Comparison of ENCODE assay signal across 9 cellular contexts in the genomic region with DNA sequence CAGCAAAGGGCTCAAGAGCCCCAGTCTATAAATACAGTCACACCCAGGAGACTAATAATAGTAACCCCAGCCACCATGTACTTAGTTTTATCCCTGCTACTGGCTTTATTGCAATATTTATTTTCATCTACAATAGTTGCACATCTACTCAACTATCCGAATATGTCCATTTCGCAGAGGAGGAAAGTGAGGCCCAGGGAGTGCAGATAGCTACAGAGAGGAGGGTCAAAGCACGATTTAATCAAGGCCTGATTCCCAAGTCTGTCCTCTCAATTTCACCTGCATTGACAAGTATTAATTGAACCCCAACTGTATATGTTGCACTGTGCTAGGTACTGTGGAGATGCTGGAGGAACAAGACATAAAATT. TPM values are rescaled to one million over a fixed set of nuclear protein-coding genes. Genes with fewer than 3 reads are reported as not detected.
DNase-seq lines count a peak whose midpoint lies in the region; ATAC-seq and TF ChIP-seq lines count a peak whose summit lies in the region.
"Had no signal": no experiment of that assay in that cellular context is flagged by ENCODE, and none has a peak within 500 bp of the region (broad histone marks: within the 10 kb centered on the region; RNA-seq: fewer than 3 reads in every experiment).

No MANE protein-coding gene starts in this region.

- intact Hi-C loops in HCT116 (cut with micrococcal nuclease) (loop anchor here (5.0 to 10.0 kb wide), 2 partner anchors 45 to 123 kb away; a partner anchor contains a TSS), PC-9 (cut with micrococcal nuclease; ENCODE audit: unreplicated experiment) (loop anchor here (2.0 kb wide), 1 partner anchor 17 kb away; no protein-coding TSS in a partner anchor)

- no peaks in the 10 kb centered on the region for H3K9me2 ChIP-seq in HCT116 (ENCODE audit: insufficient read depth)
- no peaks in the 10 kb centered on the region for H3K9me2 ChIP-seq in PC-9 (ENCODE audit: insufficient read depth)

- H3K27ac ChIP-seq in HCT116 (ENCODE audit: low read depth, low read length): peak overlapping the region; percentile 95
- H3K27ac ChIP-seq in gastroesophageal sphincter: peak overlapping the region; percentile 89 to 96 (median 92)
- H3K27ac ChIP-seq in smooth muscle cell (ENCODE audit: low read depth): peak overlapping the region; percentile 84
- no peak overlapping the region for H3K27ac ChIP-seq in PC-9

- peaks cover 48% of the 10 kb centered on the region for H3K4me1 Mint-ChIP-seq in activated CD8-positive, alpha-beta T cell treated with anti-CD3 and anti-CD28 coated beads, Interleukin-2, amount 10 ng/mL, durations not matched to agents 7 days and 5 days (ENCODE audit: low read depth)

- H3K9me3 ChIP-seq in HCT116 (ENCODE audit: control insufficient read depth in 1 of 2, insufficient read depth in 1 of 2, low read depth in 1 of 2, low read length in 2 of 2) (no peaks in the 10 kb centered on the region), gastroesophageal sphincter (no peaks in the 10 kb centered on the region), smooth muscle cell (replicated peaks; ENCODE audit: low read depth) (no peaks in the 10 kb centered on the region), PC-9 (ENCODE audit: insufficient read depth, low read depth) (no peaks in the 10 kb centered on the region)

- H3K27ac Mint-ChIP-seq in activated CD8-positive, alpha-beta T cell treated with anti-CD3 and anti-CD28 coated beads, Interleukin-2, amount 10 ng/mL, durations not matched to agents 7 days and 5 days: peak overlapping the region; percentile 98
- H3K27ac Mint-ChIP-seq: type B pancreatic cell had no signal

- peak overlapping the region; percentile 77 for H3K4me3 Mint-ChIP-seq in activated CD8-positive, alpha-beta T cell treated with anti-CD3 and anti-CD28 coated beads, Interleukin-2, amount 10 ng/mL, durations not matched to agents 7 days and 5 days

- no peak for TF ChIP-seq POLR2A in HCT116 (IDR thresholded peaks at IDR 0.05; ENCODE audit: borderline replicate concordance, extremely low read depth, insufficient read depth, insufficient read length)
- no peak for TF ChIP-seq POLR2A in gastroesophageal sphincter (IDR thresholded peaks at IDR 0.05)

- TF ChIP-seq CTCF in HCT116 (IDR thresholded peaks at IDR 0.05 in 2 of 3, conservative IDR thresholded peaks at IDR 0.05 in 1 of 3; ENCODE audit: borderline replicate concordance in 1 of 3, insufficient read depth in 1 of 3, low read depth in 2 of 3, low read length in 2 of 3) (no peak), gastroesophageal sphincter (IDR thresholded peaks at IDR 0.05) (no peak), smooth muscle cell (IDR thresholded peaks at IDR 0.05; ENCODE audit: borderline replicate concordance, insufficient read depth, poor library complexity, severe bottlenecking) (no peak), PC-9 (conservative IDR thresholded peaks at IDR 0.05) (no peak)

- H3K4me1 ChIP-seq in HCT116 (ENCODE audit: control insufficient read depth in 1 of 2, insufficient read depth in 2 of 2, low read length in 2 of 2) (peaks cover 11 to 52% of the 10 kb centered on the region in 2 experiments), gastroesophageal sphincter (peaks cover 0 to 40% (median 0%) of the 10 kb centered on the region in 3 donors), smooth muscle cell (ENCODE audit: low read depth) (peaks cover 5% of the 10 kb centered on the region), PC-9 (replicated peaks; ENCODE audit: insufficient read depth) (no peaks in the 10 kb centered on the region)

- RAD21 ChIA-PET in HCT116 (lab: Charles Lee; ENCODE audit: low non-redundant PET in 1 of 2, low total read pairs in 2 of 2, uncharacterized antibody in 2 of 2, unreplicated experiment in 2 of 2): no interaction called here

- H3K36me3 ChIP-seq in HCT116 (ENCODE audit: control insufficient read depth in 1 of 2, insufficient read depth in 2 of 2, low read length in 2 of 2) (no peaks in the 10 kb centered on the region), gastroesophageal sphincter (no peaks in the 10 kb centered on the region), smooth muscle cell (ENCODE audit: low read depth) (no peaks in the 10 kb centered on the region), PC-9 (ENCODE audit: low read depth) (no peaks in the 10 kb centered on the region)

- peaks cover 10% of the 10 kb centered on the region for H3K79me2 ChIP-seq in HCT116 (ENCODE audit: insufficient read depth, low read length)
- H3K79me2 ChIP-seq in smooth muscle cell (ENCODE audit: low read depth): peaks cover 2% of the 10 kb centered on the region
- H3K79me2 ChIP-seq in PC-9 (ENCODE audit: low read depth): no peaks in the 10 kb centered on the region

- POLR2A ChIA-PET in HCT116 (lab: Charles Lee) (interaction anchor here (1.1 to 3.0 kb wide), 4 partner anchors 12 to 23 kb away, joined by 3 to 21 read pairs (median 8); no protein-coding TSS in a partner anchor), PC-9 (lab: Charles Lee; ENCODE audit: unreplicated experiment) (interaction anchor here (0.6 kb wide), 1 partner anchor 22 kb away, joined by 12 read pairs; no protein-coding TSS in a partner anchor)
- POLR2A ChIA-PET in activated CD8-positive, alpha-beta T cell treated with anti-CD3 and anti-CD28 coated beads, Interleukin-2, amount 10 ng/mL, durations not matched to agents 7 days and 5 days (lab: Charles Lee): interaction anchor here (0.8 to 1.1 kb wide), 4 partner anchors 9 to 229 kb away, joined by 3 to 5 read pairs (median 4); no protein-coding TSS in a partner anchor

- TF ChIP-seq EP300 in gastroesophageal sphincter (IDR thresholded peaks at IDR 0.05): no peak

- WGBS in gastroesophageal sphincter (ENCODE audit: low coverage in 1 of 2), 2 donors: 53 to 71% methylated on average over 3 of the region's 3 CpGs
- WGBS in smooth muscle cell (ENCODE audit: low lambda C conversion rate): 82% methylated on average over 3 of the region's 3 CpGs

- H2AFZ ChIP-seq in HCT116 (ENCODE audit: low read depth, low read length, poor library complexity, severe bottlenecking): no peak overlapping the region
- H2AFZ ChIP-seq in smooth muscle cell (ENCODE audit: low read depth): no peak overlapping the region
- H2AFZ ChIP-seq in PC-9: no peak overlapping the region

- peaks cover 2% of the 10 kb centered on the region for H3K36me3 Mint-ChIP-seq in activated CD8-positive, alpha-beta T cell treated with anti-CD3 and anti-CD28 coated beads, Interleukin-2, amount 10 ng/mL, durations not matched to agents 7 days and 5 days (ENCODE audit: low read depth)
- H3K36me3 Mint-ChIP-seq: type B pancreatic cell had no signal

- H3K9ac ChIP-seq in HCT116 (ENCODE audit: low read length) (peak overlapping the region; percentile 71), smooth muscle cell (ENCODE audit: low read depth) (peak overlapping the region; percentile 10)

- DNase-seq in HCT116 (ENCODE audit: low read depth, low spot score) (no peak), smooth muscle cell (lab: John Stamatoyannopoulos, UW; ENCODE audit: unreplicated experiment) (no peak), KG1 (lab: John Stamatoyannopoulos, UW) (no peak), PC-9 (no peak), cerebellar cortex (ENCODE audit: low spot score) (no peak)
- DNase-seq in activated CD8-positive, alpha-beta T cell treated with anti-CD3 and anti-CD28 coated beads, Interleukin-2, amount 10 ng/mL, durations not matched to agents 7 days and 5 days: no peak

- H3K4me2 ChIP-seq in HCT116 (ENCODE audit: low read length) (peak overlapping the region; percentile 89), smooth muscle cell (peak overlapping the region; percentile 79), PC-9 (no peak overlapping the region)

- no peaks in the 10 kb centered on the region for H3K9me3 Mint-ChIP-seq in activated CD8-positive, alpha-beta T cell treated with anti-CD3 and anti-CD28 coated beads, Interleukin-2, amount 10 ng/mL, durations not matched to agents 7 days and 5 days (ENCODE audit: insufficient read depth)

- BruUV-seq in HCT116 (replicated peaks; lab: Mats Ljungman, UMichigan): no TSS peak
- BruUV-seq in PC-9 (replicated peaks; lab: Mats Ljungman, UMichigan): no TSS peak

- H3K4me3 ChIP-seq in HCT116 (replicated peaks in 1 of 2; ENCODE audit: low read depth in 1 of 2, low read length in 2 of 2) (peak overlapping the region; percentile 47 to 60), gastroesophageal sphincter (peak overlapping the region; percentile 42 to 51), smooth muscle cell (peak overlapping the region; percentile 29), PC-9 (no peak overlapping the region)

- H3F3A ChIP-seq in smooth muscle cell (ENCODE audit: low read depth) (peaks cover 4% of the 10 kb centered on the region), PC-9 (ENCODE audit: insufficient read depth, low read depth) (no peaks in the 10 kb centered on the region)

- TF ChIP-seq RAD21 in HCT116 (IDR thresholded peaks at IDR 0.05; ENCODE audit: low read depth): no peak

- ATAC-seq in HCT116 (no peak), gastroesophageal sphincter (no peak), GM18873 (IDR thresholded peaks at IDR 0.05; ENCODE audit: low FRiP score, unreplicated experiment) (no peak)
- ATAC-seq in activated CD8-positive, alpha-beta T cell treated with anti-CD3 and anti-CD28 coated beads, Interleukin-2, amount 10 ng/mL, durations not matched to agents 7 days and 5 days: no peak

- H3K27me3 ChIP-seq in HCT116 (ENCODE audit: insufficient read depth, low read length): no peaks in the 10 kb centered on the region
- no peaks in the 10 kb centered on the region for H3K27me3 ChIP-seq in gastroesophageal sphincter
- no peaks in the 10 kb centered on the region for H3K27me3 ChIP-seq in smooth muscle cell (ENCODE audit: low read depth)
- H3K27me3 ChIP-seq in PC-9 (ENCODE audit: insufficient read depth, low read depth): no peaks in the 10 kb centered on the region

- no peaks in the 10 kb centered on the region for H3K27me3 Mint-ChIP-seq in activated CD8-positive, alpha-beta T cell treated with anti-CD3 and anti-CD28 coated beads, Interleukin-2, amount 10 ng/mL, durations not matched to agents 7 days and 5 days (ENCODE audit: low read depth)

- CTCF ChIA-PET in HCT116 (lab: Charles Lee) (interaction anchor here (1.6 to 2.6 kb wide), 3 partner anchors 12 to 25 kb away, joined by 5 to 20 read pairs (median 6); no protein-coding TSS in a partner anchor), PC-9 (lab: Charles Lee) (no interaction called here)
- CTCF ChIA-PET in activated CD8-positive, alpha-beta T cell treated with anti-CD3 and anti-CD28 coated beads, Interleukin-2, amount 10 ng/mL, durations not matched to agents 7 days and 5 days (lab: Charles Lee): interaction anchor here (1.0 to 2.8 kb wide), 4 partner anchors 12 to 276 kb away, joined by 3 to 16 read pairs (median 8); no protein-coding TSS in a partner anchor

- H4K20me1 ChIP-seq in HCT116 (ENCODE audit: insufficient read depth) (no peaks in the 10 kb centered on the region), smooth muscle cell (ENCODE audit: low read depth) (peaks cover 1% of the 10 kb centered on the region), PC-9 (ENCODE audit: insufficient read depth) (no peaks in the 10 kb centered on the region)

RNA-seq across cellular contexts. Expression of a gene that starts 4.0 kb away (rescaled TPM):
- 207 TPM for total RNA-seq in HCT116 (2021; ENCODE audit: unreplicated experiment)
- 358 and 400 TPM in 2 replicates for polyA plus RNA-seq in HCT116 (2012)
- 100 to 1,000 TPM; 203 to 214 TPM for total RNA-seq in activated CD8-positive, alpha-beta T cell treated with anti-CD3 and anti-CD28 coated beads, Interleukin-2, amount 10 ng/mL, durations not matched to agents 7 days and 5 days
- 10 to 100 TPM; 57.9 to 78.7 (median 67.9) TPM for total RNA-seq in gastroesophageal sphincter
- 114 and 190 TPM in 2 replicates for total RNA-seq in smooth muscle cell
- 237 and 295 TPM in 2 replicates for polyA plus RNA-seq in smooth muscle cell
- total RNA-seq in PC-9 (2021): 90.0 and 94.5 TPM in 2 replicates

RNA-seq across cellular contexts. Expression of a gene that starts 5.2 kb away (rescaled TPM):
- total RNA-seq in HCT116 (2021; ENCODE audit: unreplicated experiment): 2.6 TPM
- polyA plus RNA-seq in HCT116 (2012): 0.62 and 1.1 TPM in 2 replicates
- total RNA-seq in activated CD8-positive, alpha-beta T cell treated with anti-CD3 and anti-CD28 coated beads, Interleukin-2, amount 10 ng/mL, durations not matched to agents 7 days and 5 days: 1 to 10 TPM in 1 of 2 experiments, under 1 TPM in 1; 0.97 to 1.5 TPM
- total RNA-seq in gastroesophageal sphincter: 1 to 10 TPM in 3 of 4 donors, under 1 TPM in 1; 0.69 to 4.6 (median 3.1) TPM
- total RNA-seq in smooth muscle cell: 0.45 and 1.3 TPM in 2 replicates
- polyA plus RNA-seq in smooth muscle cell: 3.8 and 6.9 TPM in 2 replicates
- total RNA-seq in PC-9 (2021): 1.8 and 2.0 TPM in 2 replicates

RNA-seq across cellular contexts. Expression of a gene that starts 18.4 kb away (rescaled TPM):
- 27.8 TPM for total RNA-seq in HCT116 (2021; ENCODE audit: unreplicated experiment)
- 23.1 and 24.8 TPM in 2 replicates for polyA plus RNA-seq in HCT116 (2012)
- 10 to 100 TPM; 13.9 TPM for total RNA-seq in activated CD8-positive, alpha-beta T cell treated with anti-CD3 and anti-CD28 coated beads, Interleukin-2, amount 10 ng/mL, durations not matched to agents 7 days and 5 days
- total RNA-seq in gastroesophageal sphincter: 10 to 100 TPM in 2 of 4 donors, 1 to 10 TPM in 2; 6.2 to 15.9 (median 9.6) TPM
- 3.5 and 11.3 TPM in 2 replicates for total RNA-seq in smooth muscle cell
- polyA plus RNA-seq in smooth muscle cell: 11.5 and 14.5 TPM in 2 replicates
- total RNA-seq in PC-9 (2021): 13.1 and 13.5 TPM in 2 replicates

RNA-seq across cellular contexts. Expression of a gene that starts 32.3 kb away (rescaled TPM):
- total RNA-seq in HCT116 (2021; ENCODE audit: unreplicated experiment): 1.2 TPM
- 0.99 and 1.1 TPM in 2 replicates for polyA plus RNA-seq in HCT116 (2012)
- total RNA-seq in activated CD8-positive, alpha-beta T cell treated with anti-CD3 and anti-CD28 coated beads, Interleukin-2, amount 10 ng/mL, durations not matched to agents 7 days and 5 days: 1 to 10 TPM; 1.1 to 2.6 TPM
- 10 to 100 TPM in 1 of 4 donors, 1 to 10 TPM in 3; 2.9 to 10.5 (median 5.4) TPM for total RNA-seq in gastroesophageal sphincter
- total RNA-seq in smooth muscle cell: not detected in 2 replicates
- 0.28 TPM in 1 of 2 replicates, not detected in the other for polyA plus RNA-seq in smooth muscle cell
- 0.44 and 0.63 TPM in 2 replicates for total RNA-seq in PC-9 (2021)

RNA-seq across cellular contexts. Expression of a gene that starts 44.2 kb away (rescaled TPM):
- total RNA-seq in HCT116 (2021; ENCODE audit: unreplicated experiment) (21.7 TPM), gastroesophageal sphincter (10 to 100 TPM; 28.2 to 34.1 (median 31.5) TPM), smooth muscle cell (15.5 and 28.0 TPM in 2 replicates), PC-9 (2021) (12.8 and 17.6 TPM in 2 replicates)
- 22.3 and 26.1 TPM in 2 replicates for polyA plus RNA-seq in HCT116 (2012)
- total RNA-seq in activated CD8-positive, alpha-beta T cell treated with anti-CD3 and anti-CD28 coated beads, Interleukin-2, amount 10 ng/mL, durations not matched to agents 7 days and 5 days: 10 to 100 TPM; 26.1 to 26.2 TPM
- 32.0 and 32.4 TPM in 2 replicates for polyA plus RNA-seq in smooth muscle cell
